In the genomic region with DNA sequence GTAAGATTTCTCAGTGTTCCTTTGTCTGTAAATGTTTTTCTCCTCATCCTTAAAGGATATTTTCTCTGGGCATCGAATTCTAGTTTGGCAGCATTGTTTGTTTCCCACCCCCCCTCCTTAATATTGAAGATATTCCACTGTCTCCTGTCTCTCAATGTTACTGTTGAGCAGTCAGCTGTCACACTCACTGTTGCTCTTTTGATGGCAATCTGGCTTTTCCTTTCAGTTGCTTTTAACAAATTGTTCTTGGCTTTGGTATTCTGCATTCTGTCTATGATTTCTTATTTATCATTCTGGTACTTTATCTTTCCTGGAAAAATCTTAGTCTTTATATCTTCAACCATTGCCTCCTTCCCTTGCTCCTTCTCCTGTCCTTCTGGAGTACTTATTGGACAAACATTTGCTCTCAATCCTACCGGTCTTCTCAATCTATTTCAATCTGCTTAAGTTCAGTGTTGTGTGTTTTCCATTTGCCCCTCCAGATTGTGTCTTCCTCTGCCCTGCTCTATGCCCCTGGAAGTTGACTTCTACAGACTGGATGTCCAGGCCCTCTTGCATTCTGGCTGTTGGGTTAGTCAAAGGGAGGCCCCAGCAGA, we compare ENCODE assay signal across 26 cellular contexts. TPM values are rescaled to one million over a fixed set of nuclear protein-coding genes. Genes with fewer than 3 reads are reported as not detected.
"Had no signal": no experiment of that assay in that cellular context is flagged by ENCODE, and none has a peak within 500 bp of the region (broad histone marks: within the 10 kb centered on the region; RNA-seq: fewer than 3 reads in every experiment).

No MANE protein-coding gene starts in this region.

- H3K27ac Mint-ChIP-seq: activated CD4-positive, alpha-beta memory T cell treated with anti-CD3 and anti-CD28 coated beads, Interleukin-2, amount 10 ng/mL, durations not matched to agents 7 days and 5 days; activated naive CD8-positive, alpha-beta T cell; memory B cell; naive thymus-derived CD8-positive, alpha-beta T cell; stimulated activated effector memory CD8-positive, alpha-beta T cell treated with anti-CD3 and anti-CD28 coated beads, Interleukin-12 subunit alpha, Interleukin-12 subunit beta, amount 100 ng/mL, for 72 hours had no signal

- H3K27me3 Mint-ChIP-seq: activated CD4-positive, alpha-beta memory T cell treated with anti-CD3 and anti-CD28 coated beads, Interleukin-2, amount 10 ng/mL, durations not matched to agents 7 days and 5 days; activated naive CD8-positive, alpha-beta T cell; memory B cell; naive thymus-derived CD8-positive, alpha-beta T cell had no signal

- H3K4me1 ChIP-seq: body of pancreas, parathyroid adenoma, tibial artery had no signal

- H3K4me3 ChIP-seq: body of pancreas, mucosa of descending colon, tibial artery had no signal

- ATAC-seq: activated T-cell treated with anti-CD3 and anti-CD28 coated beads, Interleukin-2, amount 50 U/mL, for 4 hours; body of pancreas; left ventricle myocardium superior; mucosa of descending colon; naive thymus-derived CD8-positive, alpha-beta T cell; stimulated activated effector memory CD8-positive, alpha-beta T cell treated with anti-CD3 and anti-CD28 coated beads, Interleukin-12 subunit alpha, Interleukin-12 subunit beta, amount 100 ng/mL, for 72 hours had no signal

- H3K79me2 ChIP-seq: parathyroid adenoma had no signal

- H3K27ac ChIP-seq: body of pancreas, neutrophil, parathyroid adenoma, tibial artery, VCaP had no signal

- DNase-seq: activated CD4-positive, alpha-beta memory T cell treated with anti-CD3 and anti-CD28 coated beads, Interleukin-2, amount 10 ng/mL, durations not matched to agents 7 days and 5 days; activated CD4-positive, alpha-beta T cell treated with anti-CD3 and anti-CD28 coated beads for 4 hours; activated effector memory CD4-positive, alpha-beta T cell treated with Interleukin-2 at 50 U/mL for 16 hours; activated T-cell treated with anti-CD3 and anti-CD28 coated beads, Interleukin-2, amount 50 U/mL, for 4 hours; amygdala; body of pancreas; central memory CD4-positive, alpha-beta T cell; cortex of kidney; effector CD4-positive, alpha-beta T cell; head of caudate nucleus; kidney glomerular epithelial cell; left ventricle myocardium superior; mucosa of descending colon; naive thymus-derived CD8-positive, alpha-beta T cell; T-helper 9 cell; tibial artery had no signal

- H3K4me3 Mint-ChIP-seq: activated CD4-positive, alpha-beta memory T cell treated with anti-CD3 and anti-CD28 coated beads, Interleukin-2, amount 10 ng/mL, durations not matched to agents 7 days and 5 days; activated naive CD8-positive, alpha-beta T cell; activated T-cell treated with anti-CD3 and anti-CD28 coated beads, Interleukin-2, amount 50 U/mL, for 4 hours; memory B cell; naive thymus-derived CD8-positive, alpha-beta T cell; stimulated activated effector memory CD8-positive, alpha-beta T cell treated with anti-CD3 and anti-CD28 coated beads, Interleukin-12 subunit alpha, Interleukin-12 subunit beta, amount 100 ng/mL, for 72 hours had no signal

- H2AFZ ChIP-seq: parathyroid adenoma had no signal

- H3K36me3 Mint-ChIP-seq: stimulated activated effector memory CD8-positive, alpha-beta T cell treated with anti-CD3 and anti-CD28 coated beads, Interleukin-12 subunit alpha, Interleukin-12 subunit beta, amount 100 ng/mL, for 72 hours had no signal

- H3K27me3 ChIP-seq: body of pancreas, neutrophil, tibial artery had no signal

- H3K9ac ChIP-seq: parathyroid adenoma had no signal

- H3K4me1 Mint-ChIP-seq: activated CD4-positive, alpha-beta memory T cell treated with anti-CD3 and anti-CD28 coated beads, Interleukin-2, amount 10 ng/mL, durations not matched to agents 7 days and 5 days; memory B cell; naive thymus-derived CD8-positive, alpha-beta T cell; stimulated activated effector memory CD8-positive, alpha-beta T cell treated with anti-CD3 and anti-CD28 coated beads, Interleukin-12 subunit alpha, Interleukin-12 subunit beta, amount 100 ng/mL, for 72 hours had no signal

- H3K36me3 ChIP-seq: neutrophil had no signal

RNA-seq across cellular contexts. Expression of gene IDI2, which starts 46.7 kb away (rescaled TPM):
- total RNA-seq: activated CD4-positive, alpha-beta memory T cell treated with anti-CD3 and anti-CD28 coated beads, Interleukin-2, amount 10 ng/mL, durations not matched to agents 7 days and 5 days; activated T-cell treated with anti-CD3 and anti-CD28 coated beads, Interleukin-2, amount 50 U/mL, for 4 hours; body of pancreas; endothelial cell of umbilical vein; frontal cortex; left ventricle myocardium superior; mucosa of descending colon; naive thymus-derived CD8-positive, alpha-beta T cell; renal cortical epithelial cell; subcutaneous adipose tissue had no signal
- polyA plus RNA-seq: endothelial cell of umbilical vein; naive thymus-derived CD8-positive, alpha-beta T cell had no signal
